In genomic region chr20:49540696-49541435, GRCh38 we compare ENCODE assay signal across 12 cellular contexts. TPM values are rescaled to one million over a fixed set of nuclear protein-coding genes. Genes with fewer than 3 reads are reported as not detected.
"Had no signal": no experiment of that assay in that cellular context is flagged by ENCODE, and none has a peak within 500 bp of the region (broad histone marks: within the 10 kb centered on the region; RNA-seq: fewer than 3 reads in every experiment).

No MANE protein-coding gene starts in this region.

- H3K4me1 Mint-ChIP-seq: activated naive CD4-positive, alpha-beta T cell treated with anti-CD3 and anti-CD28 coated beads, Interleukin-2, amount 50 U/mL, for 24 hours; brain; mesothelial cell of epicardium had no signal

- H3K4me3 ChIP-seq: heart left ventricle, pancreas, thyroid gland had no signal

- H3K36me3 Mint-ChIP-seq: stimulated activated memory B cell treated with anti-CD40 and anti-IgM and Interleukin-4, amounts not matched to agents 10 μg/mL and 1 μg/mL and 100 μg/mL, for 72 hours had no signal

- H3K36me3 ChIP-seq: pancreas, thyroid gland had no signal

- H3K27ac ChIP-seq: pancreas, thyroid gland had no signal

- H3K27ac Mint-ChIP-seq: activated naive CD4-positive, alpha-beta T cell treated with anti-CD3 and anti-CD28 coated beads, Interleukin-2, amount 50 U/mL, for 24 hours; dendritic cell treated with granulocyte-macrophage colony-stimulating factor and Interleukin-4, amounts not matched to agents 40 ng/mL and 50 ng/mL, for 4 days; naive thymus-derived CD8-positive, alpha-beta T cell; stimulated activated memory B cell treated with anti-CD40 and anti-IgM and Interleukin-4, amounts not matched to agents 10 μg/mL and 1 μg/mL and 100 μg/mL, for 72 hours had no signal

- H3K4me1 ChIP-seq: pancreas, thyroid gland had no signal

- H3K9me3 ChIP-seq: pancreas, thyroid gland had no signal

- H3K4me3 Mint-ChIP-seq: activated CD8-positive, alpha-beta memory T cell treated with anti-CD3 and anti-CD28 coated beads, Interleukin-2, amount 10 ng/mL, durations not matched to agents 7 days and 5 days; activated naive CD4-positive, alpha-beta T cell treated with anti-CD3 and anti-CD28 coated beads, Interleukin-2, amount 50 U/mL, for 24 hours; brain; dendritic cell treated with granulocyte-macrophage colony-stimulating factor and Interleukin-4, amounts not matched to agents 40 ng/mL and 50 ng/mL, for 4 days; mesothelial cell of epicardium; naive thymus-derived CD8-positive, alpha-beta T cell; stimulated activated memory B cell treated with anti-CD40 and anti-IgM and Interleukin-4, amounts not matched to agents 10 μg/mL and 1 μg/mL and 100 μg/mL, for 72 hours had no signal

- H3K9me3 Mint-ChIP-seq: activated naive CD4-positive, alpha-beta T cell treated with anti-CD3 and anti-CD28 coated beads, Interleukin-2, amount 50 U/mL, for 24 hours had no signal

- H3K27me3 ChIP-seq: heart left ventricle, pancreas, thyroid gland had no signal

RNA-seq across cellular contexts. Expression of gene PTGIS, which starts 27.1 kb away (rescaled TPM):
- total RNA-seq: epithelial cell of proximal tubule; naive thymus-derived CD8-positive, alpha-beta T cell had no signal

RNA-seq across cellular contexts. Expression of gene KCNB1, which starts 58.4 kb away (rescaled TPM):
- total RNA-seq: epithelial cell of proximal tubule, fibroblast of villous mesenchyme had no signal
